ENCODE assay signal across 21 cellular contexts in genomic region chr3:66186545-66186944, GRCh38. TPM values are rescaled to one million over a fixed set of nuclear protein-coding genes. Genes with fewer than 3 reads are reported as not detected.
DNase-seq lines count a peak whose midpoint lies in the region; ATAC-seq and TF ChIP-seq lines count a peak whose summit lies in the region.
"Had no signal": no experiment of that assay in that cellular context is flagged by ENCODE, and none has a peak within 500 bp of the region (broad histone marks: within the 10 kb centered on the region; RNA-seq: fewer than 3 reads in every experiment).

No MANE protein-coding gene starts in this region.

- H3K4me3 Mint-ChIP-seq in H9 (no peak overlapping the region), neural progenitor cell (peak overlapping the region; percentile 4)
- H3K4me3 Mint-ChIP-seq: B cell; CD4-positive, alpha-beta T cell; CD8-positive, alpha-beta T cell had no signal

- no peaks in the 10 kb centered on the region for H3K23me2 ChIP-seq in H9 (ENCODE audit: insufficient read length, low read depth, low read length, poor library complexity, severe bottlenecking)

- no peak overlapping the region for H3K27ac Mint-ChIP-seq in H9
- H3K27ac Mint-ChIP-seq in neural progenitor cell: no peak overlapping the region
- H3K27ac Mint-ChIP-seq: B cell; CD4-positive, alpha-beta T cell; CD8-positive, alpha-beta T cell had no signal

- H3K27me3 Mint-ChIP-seq in H9 (ENCODE audit: low read depth) (peaks cover 2% of the 10 kb centered on the region), neural progenitor cell (ENCODE audit: insufficient read depth, low read depth) (peaks cover 13% of the 10 kb centered on the region)

- H3K79me2 ChIP-seq in H9 (ENCODE audit: insufficient read depth, low read length) (no peaks in the 10 kb centered on the region), neural progenitor cell (ENCODE audit: low read depth) (no peaks in the 10 kb centered on the region)

- H4K8ac ChIP-seq in H9 (replicated peaks; ENCODE audit: insufficient read length, low read depth, low read length): peak overlapping the region; percentile 29

- H3K4ac ChIP-seq in H9 (ENCODE audit: low read depth, low read length): no peak overlapping the region

- H4K91ac ChIP-seq in H9 (ENCODE audit: insufficient read length, low read depth, low read length): no peak overlapping the region

- H3K4me1 ChIP-seq in heart left ventricle (peaks cover 0 to 26% (median 9%) of the 10 kb centered on the region in 12 donors), right cardiac atrium (ENCODE audit: control insufficient read depth, insufficient read depth, low read length) (peaks cover 5% of the 10 kb centered on the region), H9 (ENCODE audit: insufficient read depth, low read length) (no peaks in the 10 kb centered on the region), neural progenitor cell (no peaks in the 10 kb centered on the region)
- H3K4me1 ChIP-seq: A549; BLaER1 treated with 17β-estradiol and CSF1 and Interleukin-3, amounts not matched to agents 10 nM and 100 nM; Caco-2 had no signal

- no peak overlapping the region for H2BK12ac ChIP-seq in H9 (ENCODE audit: insufficient read length, low read depth, low read length)

- no peaks in the 10 kb centered on the region; a peak in 1 of 5 replicates for H3K9me3 Mint-ChIP-seq in H9
- peaks cover 10% of the 10 kb centered on the region for H3K9me3 Mint-ChIP-seq in neural progenitor cell
- H3K9me3 Mint-ChIP-seq: CD4-positive, alpha-beta T cell; CD8-positive, alpha-beta T cell had no signal

- no peak overlapping the region for H3K14ac ChIP-seq in H9 (ENCODE audit: insufficient read depth, low read length)

- no peak overlapping the region for H2BK15ac ChIP-seq in H9 (ENCODE audit: low read depth, low read length)

- no peaks in the 10 kb centered on the region for H3K36me3 ChIP-seq in heart left ventricle
- no peaks in the 10 kb centered on the region for H3K36me3 ChIP-seq in neural progenitor cell
- H3K36me3 ChIP-seq: BLaER1 treated with 17β-estradiol and CSF1 and Interleukin-3, amounts not matched to agents 10 nM and 100 nM had no signal

- H3K27ac ChIP-seq in heart left ventricle (peak overlapping the region in 7 of 12 donors; percentile 1 to 87 (median 23)), right cardiac atrium (ENCODE audit: low read length) (peak overlapping the region; percentile 2), H9 (ENCODE audit: insufficient read length, low read depth, low read length) (no peak overlapping the region), neural progenitor cell (no peak overlapping the region)
- H3K27ac ChIP-seq: 22Rv1; A549; BLaER1 treated with 17β-estradiol and CSF1 and Interleukin-3, amounts not matched to agents 10 nM and 100 nM; C4-2B had no signal

- no peak overlapping the region for H3K56ac ChIP-seq in H9 (ENCODE audit: insufficient read length, low read depth, low read length)

- no peak overlapping the region for H3K9ac ChIP-seq in H9 (ENCODE audit: extremely low read depth, insufficient read length, low read length)
- H3K9ac ChIP-seq in neural progenitor cell: no peak overlapping the region
- H3K9ac ChIP-seq: BLaER1 treated with 17β-estradiol and CSF1 and Interleukin-3, amounts not matched to agents 10 nM and 100 nM had no signal

- H3K27me3 ChIP-seq in heart left ventricle (no peaks in the 10 kb centered on the region), right cardiac atrium (ENCODE audit: control insufficient read depth, insufficient read depth) (no peaks in the 10 kb centered on the region), H9 (ENCODE audit: insufficient read depth, low read length) (no peaks in the 10 kb centered on the region), neural progenitor cell (no peaks in the 10 kb centered on the region)
- H3K27me3 ChIP-seq: BLaER1 treated with 17β-estradiol and CSF1 and Interleukin-3, amounts not matched to agents 10 nM and 100 nM had no signal

- H2AK5ac ChIP-seq in H9 (ENCODE audit: insufficient read length, low read length): no peak overlapping the region

- TF ChIP-seq CTCF in heart left ventricle (IDR thresholded peaks at IDR 0.05): no peak
- TF ChIP-seq CTCF in H9 (conservative IDR thresholded peaks at IDR 0.05): no peak
- no peak for TF ChIP-seq CTCF in neural progenitor cell (IDR thresholded peaks at IDR 0.05)
- TF ChIP-seq CTCF in GM10248 (IDR thresholded peaks at IDR 0.05; ENCODE audit: control extremely low read depth, extremely low read depth, low read depth, missing control alignments): no peak

- peaks cover 26% of the 10 kb centered on the region for H3F3A ChIP-seq in neural progenitor cell (ENCODE audit: low read depth)

- H3K36me3 Mint-ChIP-seq in H9 (ENCODE audit: insufficient read depth in 1 of 3, low read depth in 3 of 3) (no peaks in the 10 kb centered on the region; a peak in 1 of 7 replicates), neural progenitor cell (no peaks in the 10 kb centered on the region)
- H3K36me3 Mint-ChIP-seq: CD8-positive, alpha-beta T cell had no signal

- no peak overlapping the region for H3K18ac ChIP-seq in H9 (ENCODE audit: insufficient read length, low read depth, low read length)

- no peak overlapping the region for H4K5ac ChIP-seq in H9 (ENCODE audit: insufficient read length, low read depth, low read length)

- DNase-seq in heart left ventricle: no peak
- no peak for DNase-seq in cardiac septum (ENCODE audit: low spot score)
- DNase-seq in right cardiac atrium: no peak
- DNase-seq in left ventricle myocardium superior: no peak
- no peak for DNase-seq in H9
- peak; percentile 9 for DNase-seq in neural progenitor cell (ENCODE audit: low spot score)
- no peak for DNase-seq in GM10248 (ENCODE audit: extremely low spot score)
- DNase-seq in NCI-H2227 treated with DMSO at 0.1 percent for 48 hours (lab: John Stamatoyannopoulos, UW): no peak
- DNase-seq: AML-193; Caco-2; Calu3; CD4-positive, alpha-beta T cell; CD8-positive, alpha-beta T cell; DMS79 treated with DMSO at 0.1 percent for 48 hours; GF-D8 had no signal

- no peak overlapping the region for H3K4me3 ChIP-seq in heart left ventricle
- no peak overlapping the region for H3K4me3 ChIP-seq in right cardiac atrium (ENCODE audit: low read length)
- no peak overlapping the region for H3K4me3 ChIP-seq in neural progenitor cell
- H3K4me3 ChIP-seq: A549; BLaER1 treated with 17β-estradiol and CSF1 and Interleukin-3, amounts not matched to agents 10 nM and 100 nM; GM12878 had no signal

- no peaks in the 10 kb centered on the region for H3K9me3 ChIP-seq in heart left ventricle
- no peaks in the 10 kb centered on the region for H3K9me3 ChIP-seq in right cardiac atrium (ENCODE audit: control insufficient read depth, low read length)
- H3K9me3 ChIP-seq in H9 (ENCODE audit: control insufficient read depth, low read depth, low read length): no peaks in the 10 kb centered on the region
- H3K9me3 ChIP-seq in neural progenitor cell (ENCODE audit: low read depth): no peaks in the 10 kb centered on the region
- H3K9me3 ChIP-seq: A549; BLaER1 treated with 17β-estradiol and CSF1 and Interleukin-3, amounts not matched to agents 10 nM and 100 nM; Caco-2 had no signal

- H2BK20ac ChIP-seq in H9 (ENCODE audit: low read depth, low read length, poor library complexity, severe bottlenecking): no peak overlapping the region

- H3K79me1 ChIP-seq in H9 (ENCODE audit: insufficient read depth, low read depth, low read length, poor library complexity, severe bottlenecking): no peaks in the 10 kb centered on the region

- H2AFZ ChIP-seq in H9 (ENCODE audit: low read length) (no peak overlapping the region), neural progenitor cell (replicated peaks) (no peak overlapping the region)

- H3K4me1 Mint-ChIP-seq in H9: 0 out of 4 replicates have a peak, but pooled peaks cover 0 to 2% of the 10 kb centered on the region in 2 experiments
- no peaks in the 10 kb centered on the region for H3K4me1 Mint-ChIP-seq in neural progenitor cell
- H3K4me1 Mint-ChIP-seq: B cell had no signal

- ATAC-seq in heart left ventricle (no peak), right cardiac atrium (no peak), left ventricle myocardium superior (no peak)
- ATAC-seq: A549; CD8-positive, alpha-beta T cell; GM12878 had no signal

- intact Hi-C loops in heart left ventricle (cut with DNase I): loop anchor here in 1 of 10 donors (5.0 kb wide), 1 partner anchor 149 kb away; the partner anchor contains the start of gene MAGI1
- intact Hi-C loops in cardiac septum (cut with DNase I): no loop called here
- intact Hi-C loops in right cardiac atrium (cut with DNase I): no loop called here
- intact Hi-C loops in left ventricle myocardium superior (cut with micrococcal nuclease): no loop called here

- no peak for TF ChIP-seq POLR2A in heart left ventricle (IDR thresholded peaks at IDR 0.05)

- H2BK120ac ChIP-seq in H9 (ENCODE audit: low read depth, low read length, poor library complexity, severe bottlenecking): no peak overlapping the region

- POLR2A ChIA-PET in GM10248 (lab: Yijun Ruan, JAX): no interaction called here

- CTCF ChIA-PET in GM10248 (lab: Yijun Ruan, JAX): no interaction called here

- no peak overlapping the region for H2BK5ac ChIP-seq in H9 (ENCODE audit: insufficient read length, low read length)

- H4K20me1 ChIP-seq in H9 (ENCODE audit: control insufficient read depth, insufficient read depth, insufficient read length) (no peaks in the 10 kb centered on the region), neural progenitor cell (ENCODE audit: low read depth) (no peaks in the 10 kb centered on the region)
- H4K20me1 ChIP-seq: BLaER1 treated with 17β-estradiol and CSF1 and Interleukin-3, amounts not matched to agents 10 nM and 100 nM had no signal

- H3K4me2 ChIP-seq in H9 (ENCODE audit: insufficient read depth, insufficient read length, low read length) (no peak overlapping the region), neural progenitor cell (no peak overlapping the region)
- H3K4me2 ChIP-seq: A549; BLaER1 treated with 17β-estradiol and CSF1 and Interleukin-3, amounts not matched to agents 10 nM and 100 nM had no signal

- H3T11ph ChIP-seq in H9 (ENCODE audit: low read length): no peak overlapping the region

- H3K23ac ChIP-seq in H9 (ENCODE audit: insufficient read length, low read depth, low read length): no peak overlapping the region

RNA-seq across cellular contexts. Expression of gene SLC25A26, which starts 34.3 kb away (rescaled TPM):
- total RNA-seq in heart left ventricle (10 to 100 TPM; 20.0 to 42.2 (median 25.4) TPM), cardiac septum (18.6 TPM), right cardiac atrium (10 to 100 TPM; 23.9 to 39.4 (median 30.4) TPM), left ventricle myocardium superior (48.4 TPM), H9 (2021) (30.2 TPM in 2 replicates), neural progenitor cell (ENCODE audit: low replicate concordance) (17.0 and 21.9 TPM in 2 replicates)
- polyA plus RNA-seq in heart left ventricle (10 to 100 TPM; 22.5 to 26.3 TPM), right cardiac atrium (24.6 TPM)

Comparison
In these comparisons a context has a peak if more than half of its experiments do, and no peak if none do; other contexts are left out.
1. H3K27ac ChIP-seq: peak in heart left ventricle (7 of 12) and right cardiac atrium (single experiment); none in H9 (single experiment) and neural progenitor cell (single experiment).